10 cellular contexts compared by ENCODE assay signal in the genomic region with DNA sequence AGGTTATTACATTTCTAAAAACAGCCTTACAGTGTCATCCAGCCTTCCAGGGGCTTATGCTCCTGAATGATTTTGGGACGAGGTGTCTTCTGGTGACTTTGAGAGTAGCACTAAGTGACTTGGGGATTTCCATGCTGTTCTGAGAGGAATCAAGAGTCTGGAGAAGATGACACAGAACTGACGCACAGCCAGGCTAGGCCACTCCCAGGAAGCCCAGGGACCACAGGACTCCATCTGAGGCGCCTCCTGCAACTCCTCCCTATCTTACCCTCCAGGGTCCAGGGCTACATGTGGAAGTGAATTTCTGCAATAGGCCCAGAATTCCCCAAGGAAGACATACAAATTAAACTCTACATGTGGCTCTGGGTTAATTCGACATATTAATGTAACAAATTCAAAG.
DNase-seq lines count a peak whose midpoint lies in the region; ATAC-seq and TF ChIP-seq lines count a peak whose summit lies in the region.
"Had no signal": no experiment of that assay in that cellular context is flagged by ENCODE, and none has a peak within 500 bp of the region (broad histone marks: within the 10 kb centered on the region; RNA-seq: fewer than 3 reads in every experiment).

No MANE protein-coding gene starts in this region.

- ATAC-seq in activated CD8-positive, alpha-beta T cell treated with anti-CD3 and anti-CD28 coated beads for 36 hours = peak; percentile 95
- ATAC-seq in activated CD8-positive, alpha-beta T cell treated with anti-CD3 and anti-CD28 coated beads, Interleukin-2, amount 10 ng/mL, durations not matched to agents 7 days and 5 days = no peak
- ATAC-seq in GM18519 (IDR thresholded peaks at IDR 0.05; ENCODE audit: low FRiP score, unreplicated experiment) = no peak
- ATAC-seq in GM19452 (IDR thresholded peaks at IDR 0.05; ENCODE audit: unreplicated experiment) = no peak
- ATAC-seq: HepG2 had no signal

- H3K27ac Mint-ChIP-seq in activated CD8-positive, alpha-beta T cell treated with anti-CD3 and anti-CD28 coated beads for 36 hours = peak overlapping the region; percentile 64
- no peak overlapping the region for H3K27ac Mint-ChIP-seq in activated CD8-positive, alpha-beta T cell treated with anti-CD3 and anti-CD28 coated beads, Interleukin-2, amount 10 ng/mL, durations not matched to agents 7 days and 5 days

- no peaks in the 10 kb centered on the region for H3K36me3 Mint-ChIP-seq in activated CD8-positive, alpha-beta T cell treated with anti-CD3 and anti-CD28 coated beads for 36 hours (ENCODE audit: low read depth)
- no peaks in the 10 kb centered on the region for H3K36me3 Mint-ChIP-seq in activated CD8-positive, alpha-beta T cell treated with anti-CD3 and anti-CD28 coated beads, Interleukin-2, amount 10 ng/mL, durations not matched to agents 7 days and 5 days (ENCODE audit: low read depth)

- CTCF ChIA-PET in activated CD8-positive, alpha-beta T cell treated with anti-CD3 and anti-CD28 coated beads for 36 hours (lab: Charles Lee) = interaction anchor here (1.2 to 3.3 kb wide), 2 partner anchors 18 to 325 kb away, joined by 4 to 17 read pairs; no protein-coding TSS in a partner anchor
- CTCF ChIA-PET in activated CD8-positive, alpha-beta T cell treated with anti-CD3 and anti-CD28 coated beads, Interleukin-2, amount 10 ng/mL, durations not matched to agents 7 days and 5 days (lab: Charles Lee) = interaction anchor here (1.0 to 1.4 kb wide), 2 partner anchors 18 to 325 kb away, joined by 3 to 4 read pairs; no protein-coding TSS in a partner anchor

- POLR2A ChIA-PET in activated CD8-positive, alpha-beta T cell treated with anti-CD3 and anti-CD28 coated beads for 36 hours (lab: Charles Lee) = no interaction called here
- POLR2A ChIA-PET in activated CD8-positive, alpha-beta T cell treated with anti-CD3 and anti-CD28 coated beads, Interleukin-2, amount 10 ng/mL, durations not matched to agents 7 days and 5 days (lab: Charles Lee) = no interaction called here

- no peak for TF ChIP-seq CTCF in activated CD8-positive, alpha-beta T cell treated with anti-CD3 and anti-CD28 coated beads for 36 hours (IDR thresholded peaks at IDR 0.05)

- DNase-seq in activated CD8-positive, alpha-beta T cell treated with anti-CD3 and anti-CD28 coated beads for 36 hours = peak; percentile 58
- no peak for DNase-seq in activated CD8-positive, alpha-beta T cell treated with anti-CD3 and anti-CD28 coated beads, Interleukin-2, amount 10 ng/mL, durations not matched to agents 7 days and 5 days
- peak in 3 of 5 experiments; percentile 1 to 25 (median 17) for DNase-seq in T-helper 2 cell
- DNase-seq in epithelial cell of prostate (ENCODE audit: low read depth, low spot score) = no peak
- DNase-seq in stimulated activated CD8-positive, alpha-beta memory T cell treated with anti-CD3 and anti-CD28 coated beads, Interleukin-4, amount 100 ng/mL, for 48 hours = peak; percentile 38
- no peak for DNase-seq in hypothalamus (lab: John Stamatoyannopoulos, UW)
- DNase-seq: cortex of kidney had no signal

- intact Hi-C loops in activated CD8-positive, alpha-beta T cell treated with anti-CD3 and anti-CD28 coated beads for 36 hours (cut with micrococcal nuclease) = no loop called here

- H3K27ac ChIP-seq in epithelial cell of prostate = peak overlapping the region; percentile 13

- H3K27me3 Mint-ChIP-seq in activated CD8-positive, alpha-beta T cell treated with anti-CD3 and anti-CD28 coated beads for 36 hours = no peaks in the 10 kb centered on the region
- H3K27me3 Mint-ChIP-seq in activated CD8-positive, alpha-beta T cell treated with anti-CD3 and anti-CD28 coated beads, Interleukin-2, amount 10 ng/mL, durations not matched to agents 7 days and 5 days (ENCODE audit: low read depth) = peaks cover 8% of the 10 kb centered on the region

- H3K9me3 Mint-ChIP-seq in activated CD8-positive, alpha-beta T cell treated with anti-CD3 and anti-CD28 coated beads for 36 hours = peaks cover 7% of the 10 kb centered on the region
- H3K9me3 Mint-ChIP-seq in activated CD8-positive, alpha-beta T cell treated with anti-CD3 and anti-CD28 coated beads, Interleukin-2, amount 10 ng/mL, durations not matched to agents 7 days and 5 days (ENCODE audit: insufficient read depth) = peaks cover 7% of the 10 kb centered on the region

- H3K4me3 Mint-ChIP-seq in activated CD8-positive, alpha-beta T cell treated with anti-CD3 and anti-CD28 coated beads for 36 hours = no peak overlapping the region
- no peak overlapping the region for H3K4me3 Mint-ChIP-seq in activated CD8-positive, alpha-beta T cell treated with anti-CD3 and anti-CD28 coated beads, Interleukin-2, amount 10 ng/mL, durations not matched to agents 7 days and 5 days

- H3K4me1 Mint-ChIP-seq in activated CD8-positive, alpha-beta T cell treated with anti-CD3 and anti-CD28 coated beads for 36 hours (ENCODE audit: low read depth) = peaks cover 14% of the 10 kb centered on the region
- H3K4me1 Mint-ChIP-seq in activated CD8-positive, alpha-beta T cell treated with anti-CD3 and anti-CD28 coated beads, Interleukin-2, amount 10 ng/mL, durations not matched to agents 7 days and 5 days (ENCODE audit: low read depth) = peaks cover 3% of the 10 kb centered on the region

Comparison
In these comparisons a context has a peak if more than half of its experiments do, and no peak if none do; other contexts are left out.
1. DNase-seq: peak in activated CD8-positive, alpha-beta T cell treated with anti-CD3 and anti-CD28 coated beads for 36 hours (single experiment), T-helper 2 cell (3 of 5) and stimulated activated CD8-positive, alpha-beta memory T cell treated with anti-CD3 and anti-CD28 coated beads, Interleukin-4, amount 100 ng/mL, for 48 hours (single experiment); none in activated CD8-positive, alpha-beta T cell treated with anti-CD3 and anti-CD28 coated beads, Interleukin-2, amount 10 ng/mL, durations not matched to agents 7 days and 5 days (single experiment), epithelial cell of prostate (single experiment) and hypothalamus (0 of 51).